In the genomic region with DNA sequence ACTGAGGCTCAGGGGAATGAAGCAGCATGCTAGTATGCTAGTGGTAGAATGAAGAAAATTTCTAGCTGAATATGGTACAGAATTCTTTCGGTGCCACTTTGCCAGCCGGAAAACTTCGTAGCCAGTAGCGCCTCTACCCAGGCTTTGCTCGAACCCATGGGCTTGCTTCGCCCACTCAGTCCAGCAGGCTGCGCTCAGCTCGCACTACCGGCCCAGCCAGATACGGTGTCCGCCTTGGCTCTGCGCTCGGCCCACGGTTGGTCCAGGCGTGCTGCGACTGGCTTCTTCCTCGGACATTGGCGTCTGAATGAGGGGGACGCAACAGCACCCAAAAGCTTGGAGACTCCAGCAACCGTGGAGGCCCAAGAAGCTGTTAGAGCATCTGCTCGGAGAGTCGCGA, we compare ENCODE assay signal across 14 cellular contexts.
"Had no signal": no experiment of that assay in that cellular context is flagged by ENCODE, and none has a peak within 500 bp of the region (broad histone marks: within the 10 kb centered on the region; RNA-seq: fewer than 3 reads in every experiment).

No MANE protein-coding gene starts in this region.

- H3K4me3 Mint-ChIP-seq: activated CD8-positive, alpha-beta T cell treated with anti-CD3 and anti-CD28 coated beads, Interleukin-2, amount 10 ng/mL, durations not matched to agents 7 days and 5 days; activated naive CD4-positive, alpha-beta T cell treated with anti-CD3 and anti-CD28 coated beads for 36 hours; activated T-helper 1 cell treated with anti-CD3 and anti-CD28 coated beads, Interleukin-12 subunit alpha, Interleukin-12 subunit beta, Interleukin-2, Interleukin-4 antibody, amounts not matched to agents 30 ng/mL and 10 ng/mL and 1 ng/mL, durations not matched to agents 14 hours and 24 hours and 36 hours; natural killer cell treated with Interleukin-12 subunit alpha and Interleukin-12 subunit beta and Interleukin-15 and Interleukin-18, amount 100 ng/mL, for 72 hours; T-cell had no signal

- H3K36me3 Mint-ChIP-seq: T-cell had no signal

- DNase-seq: activated CD4-positive, alpha-beta T cell treated with anti-CD3 and anti-CD28 coated beads for 48 hours; activated CD8-positive, alpha-beta memory T cell treated with anti-CD3 and anti-CD28 coated beads, Interleukin-2, amount 50 U/mL, for 48 hours; activated CD8-positive, alpha-beta T cell treated with anti-CD3 and anti-CD28 coated beads, Interleukin-2, amount 10 ng/mL, durations not matched to agents 7 days and 5 days; activated naive CD4-positive, alpha-beta T cell treated with anti-CD3 and anti-CD28 coated beads for 36 hours; foreskin keratinocyte; left cardiac atrium; mammary epithelial cell; sigmoid colon; stimulated activated CD4-positive, alpha-beta T cell treated with anti-CD3 and anti-CD28 coated beads, Interleukin-12 subunit alpha, Interleukin-12 subunit beta, amount 100 ng/mL, for 4 hours; stimulated activated naive CD8-positive, alpha-beta T cell treated with anti-CD3 and anti-CD28 coated beads, Interleukin-15, Interleukin-2, amounts not matched to agents 100 U/mL and 50 U/mL, for 24 hours; T-cell had no signal

- H3K27ac Mint-ChIP-seq: activated CD8-positive, alpha-beta T cell treated with anti-CD3 and anti-CD28 coated beads, Interleukin-2, amount 10 ng/mL, durations not matched to agents 7 days and 5 days; activated naive CD4-positive, alpha-beta T cell treated with anti-CD3 and anti-CD28 coated beads for 36 hours; activated T-helper 1 cell treated with anti-CD3 and anti-CD28 coated beads, Interleukin-12 subunit alpha, Interleukin-12 subunit beta, Interleukin-2, Interleukin-4 antibody, amounts not matched to agents 30 ng/mL and 10 ng/mL and 1 ng/mL, durations not matched to agents 14 hours and 24 hours and 36 hours; natural killer cell treated with Interleukin-12 subunit alpha and Interleukin-12 subunit beta and Interleukin-15 and Interleukin-18, amount 100 ng/mL, for 72 hours; T-cell had no signal

- ATAC-seq: activated CD8-positive, alpha-beta T cell treated with anti-CD3 and anti-CD28 coated beads, Interleukin-2, amount 10 ng/mL, durations not matched to agents 7 days and 5 days; foreskin keratinocyte; heart left ventricle; left cardiac atrium; natural killer cell treated with Interleukin-12 subunit alpha and Interleukin-12 subunit beta and Interleukin-15 and Interleukin-18, amount 100 ng/mL, for 72 hours; stimulated activated naive CD8-positive, alpha-beta T cell treated with anti-CD3 and anti-CD28 coated beads, Interleukin-15, Interleukin-2, amounts not matched to agents 100 U/mL and 50 U/mL, for 24 hours; T-cell had no signal

- H3K27me3 Mint-ChIP-seq: natural killer cell treated with Interleukin-12 subunit alpha and Interleukin-12 subunit beta and Interleukin-15 and Interleukin-18, amount 100 ng/mL, for 72 hours; T-cell had no signal

- H3K4me1 Mint-ChIP-seq: T-cell had no signal
